Comparison of ENCODE assay signal across 19 cellular contexts in the genomic region with DNA sequence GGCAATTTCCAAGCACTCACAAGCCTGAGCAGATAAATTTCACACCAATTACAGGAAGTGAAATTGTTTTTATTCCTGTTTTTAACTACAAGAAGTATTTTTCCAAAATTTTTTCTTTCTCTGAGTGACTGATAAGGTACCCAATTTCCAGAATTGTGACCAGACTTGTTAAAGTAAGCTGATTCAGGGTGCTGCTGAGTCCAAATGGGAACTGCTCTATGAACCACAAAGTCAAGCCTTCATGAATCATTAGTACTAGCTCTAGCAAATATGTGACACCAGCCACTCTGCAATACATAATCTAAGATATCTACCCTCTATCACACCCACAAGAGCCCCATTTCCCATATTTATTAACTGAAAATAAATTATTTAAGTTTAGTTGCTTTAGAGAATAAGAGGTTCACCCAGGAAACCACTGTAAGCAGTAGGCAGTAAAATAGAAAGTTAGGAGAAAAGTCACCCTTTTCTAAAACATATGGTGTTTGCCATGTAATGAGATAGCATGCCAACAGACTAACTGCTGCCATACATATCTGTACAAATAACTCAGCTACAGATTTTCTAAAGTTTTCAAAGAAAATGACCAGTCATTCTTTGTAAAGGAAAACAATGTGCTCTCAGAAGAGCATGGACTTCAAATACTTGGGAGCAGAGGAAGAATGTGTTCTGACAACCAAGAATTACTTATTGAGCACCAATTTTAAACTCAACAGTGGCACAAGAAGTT. TPM values are rescaled to one million over a fixed set of nuclear protein-coding genes. Genes with fewer than 3 reads are reported as not detected.
"Had no signal": no experiment of that assay in that cellular context is flagged by ENCODE, and none has a peak within 500 bp of the region (broad histone marks: within the 10 kb centered on the region; RNA-seq: fewer than 3 reads in every experiment).

No MANE protein-coding gene starts in this region.

- H3K4me3 ChIP-seq: body of pancreas, lung, psoas muscle, right lobe of liver, spleen, stomach, testis had no signal

- H3K27me3 ChIP-seq: body of pancreas, right lobe of liver, spleen, stomach, testis had no signal

- ATAC-seq: activated CD4-positive, alpha-beta T cell treated with anti-CD3 and anti-CD28 coated beads for 36 hours; activated CD8-positive, alpha-beta T cell treated with anti-CD3 and anti-CD28 coated beads for 36 hours; activated T-cell treated with anti-CD3 and anti-CD28 coated beads, Interleukin-2, amount 50 U/mL, for 4 hours; body of pancreas; psoas muscle; right lobe of liver had no signal

- H3K9me3 ChIP-seq: body of pancreas, psoas muscle, right lobe of liver, spleen, stomach, testis had no signal

- H3K27ac ChIP-seq: body of pancreas, psoas muscle, right lobe of liver, spleen, stomach, testis, WERI-Rb-1 had no signal

- DNase-seq: activated CD4-positive, alpha-beta T cell treated with anti-CD3 and anti-CD28 coated beads for 36 hours; activated CD8-positive, alpha-beta T cell treated with anti-CD3 and anti-CD28 coated beads for 36 hours; activated effector memory CD4-positive, alpha-beta T cell treated with Interleukin-2 at 50 U/mL for 16 hours; activated naive CD4-positive, alpha-beta T cell treated with anti-CD3 and anti-CD28 coated beads, Interleukin-2, amount 50 U/mL, for 16 hours; activated T-cell treated with anti-CD3 and anti-CD28 coated beads, Interleukin-2, amount 50 U/mL, for 4 hours; body of pancreas; cortex of kidney; effector CD8-positive, alpha-beta T cell; midbrain; psoas muscle; right lobe of liver; spleen; stimulated activated CD4-positive, alpha-beta T cell treated with anti-CD3 and anti-CD28 coated beads, Interleukin-2, amount 100 ng/mL, for 24 hours; stomach; testis; WERI-Rb-1 had no signal

- H3K4me1 ChIP-seq: body of pancreas, psoas muscle, right lobe of liver, stomach, testis had no signal

- H3K36me3 ChIP-seq: right lobe of liver, spleen, stomach, WERI-Rb-1 had no signal

RNA-seq across cellular contexts. Expression of a gene that starts 43.1 kb away (rescaled TPM):
- total RNA-seq: activated CD4-positive, alpha-beta T cell treated with anti-CD3 and anti-CD28 coated beads for 36 hours; activated CD8-positive, alpha-beta T cell treated with anti-CD3 and anti-CD28 coated beads for 36 hours; activated T-cell treated with anti-CD3 and anti-CD28 coated beads, Interleukin-2, amount 50 U/mL, for 4 hours; body of pancreas; neural crest cell; right lobe of liver; stomach; ureter had no signal
